Comparison of ENCODE assay signal across 24 cellular contexts in genomic region chr16:79026117-79026516, GRCh38.
"Had no signal": no experiment of that assay in that cellular context is flagged by ENCODE, and none has a peak within 500 bp of the region (broad histone marks: within the 10 kb centered on the region; RNA-seq: fewer than 3 reads in every experiment).

No MANE protein-coding gene starts in this region.

- H3K4me1 ChIP-seq: SJSA1 had no signal

- H3K27me3 ChIP-seq: MG63, SJSA1 had no signal

- H3K9me3 ChIP-seq: MG63 had no signal

- DNase-seq: IMR-90, Karpas-422, KG1, MG63, NCI-H1092, NCI-H1105 treated with DMSO at 0.1 percent for 48 hours, NCI-H1417 treated with DMSO at 0.1 percent for 48 hours, NCI-H146, NCI-H1694 treated with DMSO at 0.1 percent for 48 hours, NCI-H1930, NCI-H2081, NCI-H2107, NCI-H2227 treated with DMSO at 0.1 percent for 48 hours, NCI-H524, NCI-H526 treated with DMSO at 0.1 percent for 48 hours, NCI-H774, OCI-M1, PC-9, Right ventricle myocardium superior, RPMI8226, SIG-M5 had no signal

- H3K27ac ChIP-seq: PC-9, SJSA1, SK-N-MC had no signal

- FAIRE-seq: RCC 7860 had no signal

- H3K36me3 ChIP-seq: MG63, SJSA1 had no signal

- H3K4me3 ChIP-seq: MG63, PC-9, SJSA1, SK-N-MC had no signal
